ENCODE assay signal across 12 cellular contexts in genomic region chr14:93006484-93007128, GRCh38.
DNase-seq lines count a peak whose midpoint lies in the region; ATAC-seq and TF ChIP-seq lines count a peak whose summit lies in the region.
"Had no signal": no experiment of that assay in that cellular context is flagged by ENCODE, and none has a peak within 500 bp of the region (broad histone marks: within the 10 kb centered on the region; RNA-seq: fewer than 3 reads in every experiment).

No MANE protein-coding gene starts in this region.

- intact Hi-C loops in heart right ventricle (cut with DNase I) (no loop called here), Right ventricle myocardium superior (cut with DNase I) (no loop called here), mammary epithelial cell (cut with micrococcal nuclease) (no loop called here), Caco-2 (cut with micrococcal nuclease; ENCODE audit: unreplicated experiment) (no loop called here)

- H3K36me3 ChIP-seq in heart right ventricle (peaks cover 0 to 3% (median 0%) of the 10 kb centered on the region in 9 donors), mammary epithelial cell (ENCODE audit: insufficient read depth, low read length) (no peaks in the 10 kb centered on the region), Caco-2 (ENCODE audit: control insufficient read depth, insufficient read depth, low read length) (no peaks in the 10 kb centered on the region)
- H3K36me3 ChIP-seq: brain microvascular endothelial cell, neural progenitor cell had no signal

- H3K9me3 Mint-ChIP-seq in memory B cell, result no peaks in the 10 kb centered on the region
- H3K9me3 Mint-ChIP-seq in Caco-2 (ENCODE audit: unreplicated experiment), result no peaks in the 10 kb centered on the region
- H3K9me3 Mint-ChIP-seq: neural progenitor cell had no signal

- H3K27me3 Mint-ChIP-seq in memory B cell (no peaks in the 10 kb centered on the region), Caco-2 (ENCODE audit: insufficient read depth, unreplicated experiment) (no peaks in the 10 kb centered on the region)

- peaks cover 32 to 87% (median 69%) of the 10 kb centered on the region in 9 donors for H3K4me1 ChIP-seq in heart right ventricle
- H3K4me1 ChIP-seq in mammary epithelial cell (ENCODE audit: insufficient read depth, low read length), result peaks cover 34% of the 10 kb centered on the region
- 0 out of 2 replicates have a peak, but pooled peaks cover 3% of the 10 kb centered on the region for H3K4me1 ChIP-seq in Caco-2
- H3K4me1 ChIP-seq: neural progenitor cell had no signal

- DNase-seq in heart right ventricle, result no peak
- no peak for DNase-seq in Right ventricle myocardium superior
- DNase-seq in astrocyte of the hippocampus (ENCODE audit: low read depth, low spot score), result peak; percentile 78
- DNase-seq in memory B cell (ENCODE audit: low spot score in 2 of 2), result no peak
- DNase-seq in mammary epithelial cell, result no peak
- no peak for DNase-seq in NCI-H526 (lab: John Stamatoyannopoulos, UW)
- DNase-seq in Caco-2, result no peak
- DNase-seq: NCI-H1436 treated with DMSO at 0.1 percent for 48 hours had no signal

- peaks cover 94% of the 10 kb centered on the region for H3K79me2 ChIP-seq in mammary epithelial cell (ENCODE audit: insufficient read depth, low read length)

- WGBS in heart right ventricle, 2 donors, result 46 to 50% methylated on average over 8 of the region's 8 CpGs
- WGBS in mammary epithelial cell (ENCODE audit: low coverage, missing lambda C conversion rate), result 83% methylated on average over 8 of the region's 8 CpGs

- no peak for TF ChIP-seq CTCF in heart right ventricle (IDR thresholded peaks at IDR 0.05)
- TF ChIP-seq CTCF in mammary epithelial cell (conservative IDR thresholded peaks at IDR 0.05 in 1 of 2, IDR thresholded peaks at IDR 0.05 in 1 of 2; ENCODE audit: extremely low read depth in 1 of 2, insufficient read depth in 1 of 2, low read depth in 1 of 2, low read length in 2 of 2), result no peak
- TF ChIP-seq CTCF in Caco-2 (IDR thresholded peaks at IDR 0.05; ENCODE audit: insufficient read depth in 1 of 2, low read depth in 1 of 2, low read length in 1 of 2, severe bottlenecking in 1 of 2, unreplicated experiment in 1 of 2), result no peak

- CTCF ChIA-PET in mammary epithelial cell (lab: Charles Lee; ENCODE audit: low non-redundant PET) (no interaction called here), Caco-2 (lab: Charles Lee) (no interaction called here)

- no peak overlapping the region for H2AFZ ChIP-seq in mammary epithelial cell (ENCODE audit: low read depth, low read length)
- H2AFZ ChIP-seq: neural progenitor cell had no signal

- no TSS peak for BruUV-seq in mammary epithelial cell (replicated peaks; lab: Mats Ljungman, UMichigan)
- BruUV-seq in Caco-2 (replicated peaks; lab: Mats Ljungman, UMichigan), result no TSS peak

- POLR2A ChIA-PET in Caco-2 (lab: Charles Lee), result no interaction called here

- H3K27me3 ChIP-seq in heart right ventricle (no peaks in the 10 kb centered on the region), mammary epithelial cell (ENCODE audit: insufficient read depth, low read length) (no peaks in the 10 kb centered on the region), Caco-2 (replicated peaks; ENCODE audit: control insufficient read depth, insufficient read depth, low read length) (no peaks in the 10 kb centered on the region)
- H3K27me3 ChIP-seq: brain microvascular endothelial cell, neural progenitor cell had no signal

- H3K27ac ChIP-seq in heart right ventricle (peak overlapping the region in 9 of 10 donors; percentile 59 to 83 (median 71)), mammary epithelial cell (ENCODE audit: insufficient read depth, low read depth, low read length) (no peak overlapping the region)
- H3K27ac ChIP-seq: brain microvascular endothelial cell, neural progenitor cell, SK-N-MC had no signal

- H3K4me3 Mint-ChIP-seq in memory B cell (peak overlapping the region; percentile 35), Caco-2 (ENCODE audit: unreplicated experiment) (no peak overlapping the region)
- H3K4me3 Mint-ChIP-seq: neural progenitor cell had no signal

- dilution Hi-C loops in mammary epithelial cell (cut with HindIII; ENCODE audit: low sequenced_read_pairs), result loop anchor here (5.0 kb wide), 1 partner anchor 36 kb away; no protein-coding TSS in a partner anchor

- no peaks in the 10 kb centered on the region for H4K20me1 ChIP-seq in mammary epithelial cell (ENCODE audit: insufficient read depth, low read length)

- in situ Hi-C loops in mammary epithelial cell (cut with MboI; ENCODE audit: low sequenced_read_pairs in 2 of 2), result no loop called here

- H3K9me3 ChIP-seq in heart right ventricle (no peaks in the 10 kb centered on the region), mammary epithelial cell (replicated peaks; ENCODE audit: insufficient read depth, low read length) (no peaks in the 10 kb centered on the region), Caco-2 (no peaks in the 10 kb centered on the region)

- no peak overlapping the region for H3K4me3 ChIP-seq in heart right ventricle
- H3K4me3 ChIP-seq in mammary epithelial cell (replicated peaks in 1 of 3; ENCODE audit: insufficient read depth in 1 of 3, low read depth in 2 of 3, low read length in 3 of 3), result no peak overlapping the region
- H3K4me3 ChIP-seq in Caco-2 (ENCODE audit: low read depth, low read length), result no peak overlapping the region
- H3K4me3 ChIP-seq: neural progenitor cell, SK-N-MC had no signal

- ATAC-seq in heart right ventricle (peak in 3 of 8 donors; percentile 1 to 37 (median 28)), Right ventricle myocardium superior (ENCODE audit: poor library complexity) (no peak), memory B cell (ENCODE audit: low read depth) (peak; percentile 4), HG02884 (IDR thresholded peaks at IDR 0.05; ENCODE audit: unreplicated experiment) (no peak)

- H3K27ac Mint-ChIP-seq in memory B cell (peak overlapping the region; percentile 84), Caco-2 (ENCODE audit: unreplicated experiment) (no peak overlapping the region)
- H3K27ac Mint-ChIP-seq: neural progenitor cell had no signal

- no peak overlapping the region for H3K4me2 ChIP-seq in mammary epithelial cell (ENCODE audit: insufficient read depth, low read depth, low read length)
- H3K4me2 ChIP-seq: neural progenitor cell had no signal

- no peak overlapping the region for H3K9ac ChIP-seq in mammary epithelial cell (ENCODE audit: insufficient read depth, low read length)
- H3K9ac ChIP-seq: neural progenitor cell had no signal

- H3K4me1 Mint-ChIP-seq in memory B cell (peaks cover 45% of the 10 kb centered on the region), Caco-2 (ENCODE audit: low read depth, unreplicated experiment) (no peaks in the 10 kb centered on the region)

- peaks cover 10% of the 10 kb centered on the region for H3K36me3 Mint-ChIP-seq in memory B cell
- no peaks in the 10 kb centered on the region for H3K36me3 Mint-ChIP-seq in Caco-2 (ENCODE audit: insufficient read depth, unreplicated experiment)
- H3K36me3 Mint-ChIP-seq: neural progenitor cell had no signal
